Comparison of ENCODE assay signal across 16 cellular contexts in the genomic region with DNA sequence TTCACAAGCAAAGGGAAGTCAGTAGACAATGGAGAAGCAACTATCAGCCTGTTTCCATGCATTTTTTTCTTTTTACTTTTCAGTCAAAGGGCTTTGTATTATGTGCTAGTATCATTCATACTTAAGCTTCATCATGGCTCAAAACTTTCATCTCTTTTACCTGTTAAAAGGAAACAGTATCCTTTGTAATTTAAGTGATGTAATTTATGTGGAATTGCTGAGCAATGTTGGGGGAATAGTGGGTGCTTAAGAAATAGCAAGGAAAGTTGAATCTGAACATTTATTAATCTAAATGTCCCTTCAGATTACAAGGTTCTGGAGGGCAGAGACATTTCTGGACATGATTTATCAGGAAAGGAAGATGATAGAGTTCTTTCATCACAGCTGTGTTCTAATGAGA.
"Had no signal": no experiment of that assay in that cellular context is flagged by ENCODE, and none has a peak within 500 bp of the region (broad histone marks: within the 10 kb centered on the region; RNA-seq: fewer than 3 reads in every experiment).

No MANE protein-coding gene starts in this region.

- H3K27me3 Mint-ChIP-seq: central memory CD8-positive, alpha-beta T cell had no signal

- H3K27ac Mint-ChIP-seq: T-helper 2 cell treated with Interferon-gamma antibody and Interleukin-4, amounts not matched to agents 5 μg/mL and 100 μg/mL, for 36 hours had no signal

- H3K27me3 ChIP-seq: adrenal gland, neutrophil, tibial artery, vagina had no signal

- ATAC-seq: left colon had no signal

- H3K4me1 ChIP-seq: adrenal gland, tibial artery, vagina had no signal

- H3K4me3 ChIP-seq: adrenal gland, lung, tibial artery, vagina had no signal

- H3K4me3 Mint-ChIP-seq: central memory CD8-positive, alpha-beta T cell; T-helper 2 cell treated with Interferon-gamma antibody and Interleukin-4, amounts not matched to agents 5 μg/mL and 100 μg/mL, for 36 hours had no signal

- DNase-seq: activated CD4-positive, alpha-beta T cell treated with anti-CD3 and anti-CD28 coated beads for 1 hour; activated CD8-positive, alpha-beta memory T cell treated with anti-CD3 and anti-CD28 coated beads for 24 hours; activated gamma-delta T cell; activated T-cell treated with anti-CD3 and anti-CD28 coated beads for 4 hours; adrenal gland; cortex of kidney; effector CD8-positive, alpha-beta T cell; left colon; midbrain; small intestine; tibial artery had no signal

- H3K9me3 ChIP-seq: adrenal gland, neutrophil, tibial artery, vagina had no signal

- H3K9me3 Mint-ChIP-seq: central memory CD8-positive, alpha-beta T cell; T-helper 2 cell treated with Interferon-gamma antibody and Interleukin-4, amounts not matched to agents 5 μg/mL and 100 μg/mL, for 36 hours had no signal

- H3K27ac ChIP-seq: adrenal gland, neutrophil, tibial artery, vagina had no signal

- H3K36me3 ChIP-seq: adrenal gland, neutrophil, tibial artery, vagina had no signal
